In genomic region chr2:20091305-20091991, GRCh38 we compare ENCODE assay signal across 9 cellular contexts. TPM values are rescaled to one million over a fixed set of nuclear protein-coding genes. Genes with fewer than 3 reads are reported as not detected.
A peak's percentile ranks its signal among the peaks of the same experiment; 100 is the strongest.
DNase-seq lines count a peak whose midpoint lies in the region; ATAC-seq and TF ChIP-seq lines count a peak whose summit lies in the region.
"Had no signal": no experiment of that assay in that cellular context is flagged by ENCODE, and none has a peak within 500 bp of the region (broad histone marks: within the 10 kb centered on the region; RNA-seq: fewer than 3 reads in every experiment).

No MANE protein-coding gene starts in this region.

- DNase-seq in AG09309 (ENCODE audit: low read depth) (peak; percentile 86), SJSA1 (ENCODE audit: low read depth in 1 of 2, low spot score in 2 of 2) (peak; percentile 71 to 80), fibroblast of mammary gland (ENCODE audit: low read depth) (peak; percentile 97), neural progenitor cell (ENCODE audit: low spot score) (no peak), activated gamma-delta T cell treated with Interleukin-2 at 50 U/mL for 16 hours (no peak), spleen (no peak)

- no peak overlapping the region for H3K9ac ChIP-seq in neural progenitor cell

- ATAC-seq in HG03025 (IDR thresholded peaks at IDR 0.05; ENCODE audit: low FRiP score, unreplicated experiment) (no peak), GM21717 (IDR thresholded peaks at IDR 0.05; ENCODE audit: unreplicated experiment) (no peak)
- ATAC-seq: Panc1 had no signal

- no peak for TF ChIP-seq POLR2A in spleen (IDR thresholded peaks at IDR 0.05)

- H3K9me3 Mint-ChIP-seq in neural progenitor cell, result peaks cover 11% of the 10 kb centered on the region

- H3K4me1 ChIP-seq in SJSA1 (replicated peaks) (peaks cover 41% of the 10 kb centered on the region), neural progenitor cell (peaks cover 16% of the 10 kb centered on the region), spleen (no peaks in the 10 kb centered on the region)

- peaks cover 12% of the 10 kb centered on the region for H3K27me3 Mint-ChIP-seq in neural progenitor cell (ENCODE audit: insufficient read depth, low read depth)

- peaks cover 7% of the 10 kb centered on the region for H3F3A ChIP-seq in neural progenitor cell (ENCODE audit: low read depth)

- peaks cover 25% of the 10 kb centered on the region for H3K4me1 Mint-ChIP-seq in neural progenitor cell

- no peaks in the 10 kb centered on the region for H3K36me3 ChIP-seq in SJSA1
- no peaks in the 10 kb centered on the region for H3K36me3 ChIP-seq in neural progenitor cell
- H3K36me3 ChIP-seq in spleen, result no peaks in the 10 kb centered on the region

- H3K4me3 ChIP-seq in AG09309 (ENCODE audit: control insufficient read depth, low read depth, low read length) (peak overlapping the region; percentile 11; the same call in 1 of the 2 replicates), SJSA1 (no peak overlapping the region), fibroblast of mammary gland (ENCODE audit: control insufficient read depth, low read depth, low read length) (no peak overlapping the region), neural progenitor cell (no peak overlapping the region), spleen (no peak overlapping the region)

- 54 to 73% (median 63%) methylated on average over 11 of the region's 11 CpGs for WGBS in spleen, 5 donors

- no peak overlapping the region for H2AFZ ChIP-seq in neural progenitor cell (replicated peaks)

- peak overlapping the region; percentile 60 for H3K4me3 Mint-ChIP-seq in neural progenitor cell

- H3K4me2 ChIP-seq in neural progenitor cell, result no peak overlapping the region

- no peaks in the 10 kb centered on the region for H4K20me1 ChIP-seq in neural progenitor cell (ENCODE audit: low read depth)

- intact Hi-C loops in spleen (cut with DNase I; ENCODE audit: low total_unique reads), result no loop called here

- no peaks in the 10 kb centered on the region for H3K36me3 Mint-ChIP-seq in neural progenitor cell

- H3K9me3 ChIP-seq in SJSA1 (replicated peaks) (no peaks in the 10 kb centered on the region), neural progenitor cell (ENCODE audit: low read depth) (no peaks in the 10 kb centered on the region), spleen (no peaks in the 10 kb centered on the region)

- peak overlapping the region; percentile 94 for H3K27ac Mint-ChIP-seq in neural progenitor cell

- H3K27me3 ChIP-seq in SJSA1 (replicated peaks) (no peaks in the 10 kb centered on the region), neural progenitor cell (no peaks in the 10 kb centered on the region), spleen (replicated peaks in 1 of 7) (peaks cover 0 to 20% (median 0%) of the 10 kb centered on the region in 7 donors)

- TF ChIP-seq CTCF in AG09309 (IDR thresholded peaks at IDR 0.05; ENCODE audit: control insufficient read depth, insufficient read depth, low read depth, low read length, missing control alignments) (no peak), fibroblast of mammary gland (conservative IDR thresholded peaks at IDR 0.05; ENCODE audit: control insufficient read depth, insufficient read depth, low read depth, low read length) (no peak), neural progenitor cell (IDR thresholded peaks at IDR 0.05) (no peak), spleen (IDR thresholded peaks at IDR 0.05 in 8 of 11, conservative IDR thresholded peaks at IDR 0.05 in 3 of 11) (no peak)

- no peaks in the 10 kb centered on the region for H3K79me2 ChIP-seq in neural progenitor cell (ENCODE audit: low read depth)

- H3K27ac ChIP-seq in SJSA1, result peak overlapping the region; percentile 66
- H3K27ac ChIP-seq in neural progenitor cell, result no peak overlapping the region
- H3K27ac ChIP-seq in spleen, result no peak overlapping the region

RNA-seq across cellular contexts. Expression of gene LAPTM4A, which starts 40.0 kb away (rescaled TPM):
- 161 and 214 TPM in 2 replicates for total RNA-seq in SJSA1 (2014; rRNA removed; shearing (Covaris generic))
- total RNA-seq in neural progenitor cell (ENCODE audit: low replicate concordance), result 170 and 205 TPM in 2 replicates
- 100 to 1,000 TPM in 5 of 7 donors, 10 to 100 TPM in 2; 95.1 to 158 (median 122) TPM for total RNA-seq in spleen
- 100 to 1,000 TPM in 1 of 3 donors, 10 to 100 TPM in 2; 54.9 to 105 (median 95.0) TPM for polyA plus RNA-seq in spleen

Comparison
In these comparisons a context has a peak if more than half of its experiments do, and no peak if none do; other contexts are left out.
1. DNase-seq: peak in AG09309 (single experiment), SJSA1 (2 of 2) and fibroblast of mammary gland (single experiment); none in neural progenitor cell (single experiment), activated gamma-delta T cell treated with Interleukin-2 at 50 U/mL for 16 hours (single experiment) and spleen (single experiment).